ENCODE assay signal across 9 cellular contexts in the genomic region with DNA sequence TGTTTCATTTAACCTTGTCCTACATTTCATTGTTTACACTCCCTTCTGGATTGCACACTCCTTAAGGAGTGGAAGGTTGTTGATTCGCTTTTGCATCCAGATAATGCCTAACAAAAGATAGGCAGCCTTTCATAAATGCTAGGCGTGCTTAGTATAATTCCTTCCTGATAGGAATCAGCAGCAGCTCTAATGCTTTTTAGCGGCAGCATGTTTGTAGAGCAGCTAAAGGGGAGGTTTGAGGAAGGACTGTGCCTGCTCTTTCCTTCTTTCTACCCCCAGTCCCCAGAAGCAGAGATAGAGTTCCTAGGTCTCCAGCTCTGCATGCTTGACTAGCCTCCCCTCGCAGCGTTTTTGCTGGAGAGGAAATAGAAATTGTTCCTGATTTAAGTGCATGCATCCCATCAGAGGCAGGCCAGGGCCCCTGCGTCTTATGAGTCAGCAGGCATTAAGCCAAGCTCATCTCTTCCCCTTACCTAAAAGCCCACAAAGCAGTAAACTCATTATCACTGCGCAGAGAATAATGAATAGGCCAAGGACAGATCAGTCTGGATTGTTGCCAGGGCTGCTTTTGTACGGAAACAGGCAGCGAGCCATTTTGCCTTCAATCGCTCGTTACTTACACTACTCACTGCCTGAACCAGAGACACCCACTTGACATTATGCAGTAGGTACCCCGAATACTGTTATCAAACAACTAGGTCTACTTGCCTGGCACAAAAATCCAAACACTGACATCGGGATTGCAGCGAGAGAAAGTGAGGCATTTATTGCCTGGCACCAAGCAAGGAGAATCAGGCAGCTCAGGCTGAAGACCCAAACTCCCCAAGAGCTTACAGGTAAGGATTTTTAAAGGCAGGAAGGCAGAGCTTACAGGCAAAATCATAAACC. TPM values are rescaled to one million over a fixed set of nuclear protein-coding genes. Genes with fewer than 3 reads are reported as not detected.
DNase-seq lines count a peak whose midpoint lies in the region; ATAC-seq and TF ChIP-seq lines count a peak whose summit lies in the region.
"Had no signal": no experiment of that assay in that cellular context is flagged by ENCODE, and none has a peak within 500 bp of the region (broad histone marks: within the 10 kb centered on the region; RNA-seq: fewer than 3 reads in every experiment).

No MANE protein-coding gene starts in this region.

- no peak overlapping the region for H2AK5ac ChIP-seq in mesendoderm (ENCODE audit: low read length)

- WGBS in mesendoderm (ENCODE audit: extremely low coverage, insufficient coverage, low lambda C conversion rate) = no CpG with 5 or more reads among the region's 14 CpGs

- H3K27ac ChIP-seq in HEK293 (ENCODE audit: extremely low read depth, low read depth, low read length) = peak overlapping the region; percentile 84
- no peak overlapping the region for H3K27ac ChIP-seq in mesendoderm (ENCODE audit: low read depth, low read length)
- H3K27ac ChIP-seq: KMS-11 had no signal

- ATAC-seq in GM21447 (IDR thresholded peaks at IDR 0.05; ENCODE audit: unreplicated experiment) (no peak), GM21360 (IDR thresholded peaks at IDR 0.05; ENCODE audit: unreplicated experiment) (no peak), HG02981 (IDR thresholded peaks at IDR 0.05; ENCODE audit: unreplicated experiment) (no peak), GM19467 (IDR thresholded peaks at IDR 0.05; ENCODE audit: unreplicated experiment) (no peak)

- H2BK15ac ChIP-seq in mesendoderm (replicated peaks; ENCODE audit: low read depth) = no peak overlapping the region

- H2BK120ac ChIP-seq in mesendoderm (ENCODE audit: low read depth, low read length) = no peak overlapping the region

- peaks cover 46% of the 10 kb centered on the region for H3K4me1 Mint-ChIP-seq in brain

- no peak overlapping the region for H3K18ac ChIP-seq in mesendoderm (ENCODE audit: low read length)

- no peaks in the 10 kb centered on the region for H3K79me2 ChIP-seq in mesendoderm (ENCODE audit: control insufficient read depth, insufficient read depth, low read length)

- H3K4me1 ChIP-seq in HEK293 (ENCODE audit: control insufficient read depth, insufficient read depth, low read length) (peaks cover 12% of the 10 kb centered on the region), mesendoderm (ENCODE audit: control insufficient read depth, low read depth, low read length) (no peaks in the 10 kb centered on the region)

- POLR2A ChIA-PET in HEK293 (lab: Yijun Ruan, JAX) = interaction anchor here (1.0 to 1.2 kb wide), 2 partner anchors 60 to 127 kb away, joined by 3 read pairs; no protein-coding TSS in a partner anchor

- H3K4me3 ChIP-seq in HEK293 (ENCODE audit: low read depth, low read length) = no peak overlapping the region
- H3K4me3 ChIP-seq in mesendoderm (ENCODE audit: low read length) = no peak overlapping the region

- H3K23ac ChIP-seq in mesendoderm (ENCODE audit: low read length) = no peak overlapping the region

- no peak for TF ChIP-seq CTCF in HEK293 (tag by site-specific recombination; IDR thresholded peaks at IDR 0.05)
- no peak for TF ChIP-seq CTCF in brain (conservative IDR thresholded peaks at IDR 0.05)

- no peak overlapping the region for H4K8ac ChIP-seq in mesendoderm (ENCODE audit: low read depth, low read length)

- H3K27me3 Mint-ChIP-seq in brain = peaks cover 17% of the 10 kb centered on the region

- H3K27ac Mint-ChIP-seq in brain = peak overlapping the region; percentile 67 to 96 (median 85)

- peak; percentile 78 for DNase-seq in NCI-H226
- DNase-seq in mesendoderm = peak; percentile 13

- H4K5ac ChIP-seq in mesendoderm (ENCODE audit: low read length) = no peak overlapping the region

- H3K36me3 ChIP-seq in HEK293 (ENCODE audit: control insufficient read depth in 2 of 2, insufficient read depth in 1 of 2, low read length in 2 of 2) = no peaks in the 10 kb centered on the region
- H3K36me3 ChIP-seq in mesendoderm (ENCODE audit: control insufficient read depth, insufficient read depth, low read length) = no peaks in the 10 kb centered on the region

- CTCF ChIA-PET in HEK293 (lab: Yijun Ruan, JAX) = interaction anchor here (0.5 to 2.1 kb wide), 4 partner anchors 8 to 403 kb away, joined by 3 to 15 read pairs (median 4); no protein-coding TSS in a partner anchor

- H3K4me2 ChIP-seq in mesendoderm (ENCODE audit: low read length) = no peak overlapping the region
- H3K4me2 ChIP-seq: KMS-11 had no signal

- no peak overlapping the region for H3K56ac ChIP-seq in mesendoderm (ENCODE audit: low read length)

- no peak overlapping the region for H2BK5ac ChIP-seq in mesendoderm (ENCODE audit: low read length)

- no peak overlapping the region for H3K4ac ChIP-seq in mesendoderm (ENCODE audit: low read depth, low read length)

- no peaks in the 10 kb centered on the region for H3K36me3 Mint-ChIP-seq in brain

- H3K9me3 ChIP-seq in HEK293 (ENCODE audit: control insufficient read depth, insufficient read depth, low read depth, low read length) = no peaks in the 10 kb centered on the region

- no peak overlapping the region for H3K9ac ChIP-seq in mesendoderm (ENCODE audit: low read length)
- H3K9ac ChIP-seq: KMS-11 had no signal

- no peaks in the 10 kb centered on the region for H3K79me1 ChIP-seq in mesendoderm (ENCODE audit: low read length)

- no peaks in the 10 kb centered on the region for H3K27me3 ChIP-seq in mesendoderm (ENCODE audit: insufficient read depth, low read length, poor library complexity)

- peak overlapping the region; percentile 13 to 71 (median 40) for H3K4me3 Mint-ChIP-seq in brain

- H3K9me3 Mint-ChIP-seq in brain = peaks cover 0 to 13% (median 6%) of the 10 kb centered on the region in 5 experiments

TF ChIP-seq in HEK293, 187 proteins besides CTCF, POLR2A, EP300 and RAD21 (continues in another document):
- TF ChIP-seq ZNF600 (tag by site-specific recombination; IDR thresholded peaks at IDR 0.05) (0 out of 2 replicates have a peak, but pooled peaks have one; percentile 11), ZNF843 (tag by site-specific recombination; IDR thresholded peaks at IDR 0.05) (peak; percentile 61), ZNF324 (tag by site-specific recombination; IDR thresholded peaks at IDR 0.05) (0 out of 2 replicates have a peak, but pooled peaks have one; percentile 35), HOXD13 (CRISPR knock-in tag; IDR thresholded peaks at IDR 0.05; ENCODE audit: borderline replicate concordance) (peak; percentile 17; the same call in 1 of the 2 replicates), ZNF777 (tag by site-specific recombination; IDR thresholded peaks at IDR 0.05; ENCODE audit: borderline replicate concordance) (no peak), ZBTB20 (tag by site-specific recombination; IDR thresholded peaks at IDR 0.05) (peak; percentile 79), ZFP37 (tag by site-specific recombination; IDR thresholded peaks at IDR 0.05) (peak; percentile 15; the same call in 1 of the 2 replicates), KLF8 (tag by site-specific recombination; IDR thresholded peaks at IDR 0.05) (peak; percentile 22; the same call in 1 of the 2 replicates), ZBTB17 (tag by site-specific recombination; IDR thresholded peaks at IDR 0.05) (peak; percentile 75), GLIS1 (tag by site-specific recombination; IDR thresholded peaks at IDR 0.05) (peak; percentile 45; the same call in 1 of the 2 replicates), FEZF1 (tag by site-specific recombination; IDR thresholded peaks at IDR 0.05) (peak; percentile 62), PRDM1 (tag by site-specific recombination; IDR thresholded peaks at IDR 0.05) (0 out of 2 replicates have a peak, but pooled peaks have one; percentile 31), ZNF629 (tag by site-specific recombination; IDR thresholded peaks at IDR 0.05) (peak; percentile 73), ZBTB48 (tag by site-specific recombination; IDR thresholded peaks at IDR 0.05) (peak; percentile 55), ZFP41 (tag by site-specific recombination; IDR thresholded peaks at IDR 0.05; ENCODE audit: borderline replicate concordance) (no peak), TRIM28 (IDR thresholded peaks at IDR 0.05; ENCODE audit: borderline replicate concordance, low read length) (0 out of 2 replicates have a peak, but pooled peaks have one; percentile 33), ZFP69B (tag by site-specific recombination; IDR thresholded peaks at IDR 0.05) (peak; percentile 30; the same call in 1 of the 2 replicates)
- TF ChIP-seq, protein P1, sequence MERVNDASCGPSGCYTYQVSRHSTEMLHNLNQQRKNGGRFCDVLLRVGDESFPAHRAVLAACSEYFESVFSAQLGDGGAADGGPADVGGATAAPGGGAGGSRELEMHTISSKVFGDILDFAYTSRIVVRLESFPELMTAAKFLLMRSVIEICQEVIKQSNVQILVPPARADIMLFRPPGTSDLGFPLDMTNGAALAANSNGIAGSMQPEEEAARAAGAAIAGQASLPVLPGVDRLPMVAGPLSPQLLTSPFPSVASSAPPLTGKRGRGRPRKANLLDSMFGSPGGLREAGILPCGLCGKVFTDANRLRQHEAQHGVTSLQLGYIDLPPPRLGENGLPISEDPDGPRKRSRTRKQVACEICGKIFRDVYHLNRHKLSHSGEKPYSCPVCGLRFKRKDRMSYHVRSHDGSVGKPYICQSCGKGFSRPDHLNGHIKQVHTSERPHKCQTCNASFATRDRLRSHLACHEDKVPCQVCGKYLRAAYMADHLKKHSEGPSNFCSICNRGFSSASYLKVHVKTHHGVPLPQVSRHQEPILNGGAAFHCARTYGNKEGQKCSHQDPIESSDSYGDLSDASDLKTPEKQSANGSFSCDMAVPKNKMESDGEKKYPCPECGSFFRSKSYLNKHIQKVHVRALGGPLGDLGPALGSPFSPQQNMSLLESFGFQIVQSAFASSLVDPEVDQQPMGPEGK (tag by site-specific recombination; IDR thresholded peaks at IDR 0.05) = 0 out of 2 replicates have a peak, but pooled peaks have one; percentile 36

RNA-seq across cellular contexts. Expression of a gene that starts 14.1 kb away (rescaled TPM):
- polyA plus RNA-seq in brain (ENCODE audit: insufficient read depth, low read depth, low replicate concordance) = not detected
- 0.03 TPM for polyA plus RNA-seq in mesendoderm (2013, experiment 1 of 2)
- 0.06 TPM for polyA plus RNA-seq in mesendoderm (2013, experiment 2 of 2)

RNA-seq across cellular contexts. Expression of a gene that starts 42.9 kb away (rescaled TPM):
- polyA plus RNA-seq in brain (ENCODE audit: insufficient read depth, low read depth, low replicate concordance) = 8.9 TPM
- polyA plus RNA-seq in mesendoderm (2013, experiment 1 of 2) = 6.5 TPM
- 6.7 TPM for polyA plus RNA-seq in mesendoderm (2013, experiment 2 of 2)
